In genomic region chr7:52270301-52270700, GRCh38 we compare ENCODE assay signal across 12 cellular contexts.
DNase-seq lines count a peak whose midpoint lies in the region; ATAC-seq and TF ChIP-seq lines count a peak whose summit lies in the region.
"Had no signal": no experiment of that assay in that cellular context is flagged by ENCODE, and none has a peak within 500 bp of the region (broad histone marks: within the 10 kb centered on the region; RNA-seq: fewer than 3 reads in every experiment).

No MANE protein-coding gene starts in this region.

- no peaks in the 10 kb centered on the region for H3F3A ChIP-seq in smooth muscle cell (ENCODE audit: low read depth)

- H3K9ac ChIP-seq in smooth muscle cell (ENCODE audit: low read depth) = no peak overlapping the region
- H3K9ac ChIP-seq: BLaER1 treated with 17β-estradiol and CSF1 and Interleukin-3, amounts not matched to agents 10 nM and 100 nM had no signal

- DNase-seq in right cardiac atrium (peak in 2 of 3 donors; percentile 21 to 28), Right ventricle myocardium superior (no peak), dermis blood vessel endothelial cell (peak; percentile 25), glomerular endothelial cell (ENCODE audit: extremely low read depth, low read depth, low spot score) (peak; percentile 29), smooth muscle cell (lab: John Stamatoyannopoulos, UW; ENCODE audit: unreplicated experiment) (no peak), NAMALWA (ENCODE audit: low spot score) (no peak), hypothalamus (lab: John Stamatoyannopoulos, UW) (no peak)
- no peak for DNase-seq in T-helper 2 cell treated with Interferon-gamma antibody and Interleukin-4, amounts not matched to agents 5 μg/mL and 100 μg/mL, for 36 hours (ENCODE audit: low spot score)
- DNase-seq: ACHN; CD4-positive, CD25-positive, alpha-beta regulatory T cell; H7 had no signal

- no peak overlapping the region for H3K27ac Mint-ChIP-seq in T-helper 2 cell treated with Interferon-gamma antibody and Interleukin-4, amounts not matched to agents 5 μg/mL and 100 μg/mL, for 36 hours
- H3K27ac Mint-ChIP-seq: CD4-positive, CD25-positive, alpha-beta regulatory T cell had no signal

- peak in 1 of 2 donors; percentile 69 for ATAC-seq in right cardiac atrium
- ATAC-seq in Right ventricle myocardium superior (ENCODE audit: poor library complexity) = no peak

- no peaks in the 10 kb centered on the region for H3K27me3 ChIP-seq in right cardiac atrium (ENCODE audit: control insufficient read depth, insufficient read depth)
- H3K27me3 ChIP-seq in smooth muscle cell (ENCODE audit: low read depth) = no peaks in the 10 kb centered on the region
- H3K27me3 ChIP-seq: BLaER1 treated with 17β-estradiol and CSF1 and Interleukin-3, amounts not matched to agents 10 nM and 100 nM had no signal

- peaks cover 15% of the 10 kb centered on the region for H3K9me3 Mint-ChIP-seq in T-helper 2 cell treated with Interferon-gamma antibody and Interleukin-4, amounts not matched to agents 5 μg/mL and 100 μg/mL, for 36 hours

- intact Hi-C loops in right cardiac atrium (cut with DNase I) = no loop called here
- intact Hi-C loops in Right ventricle myocardium superior (cut with DNase I) = no loop called here

- no peak overlapping the region for H3K4me3 ChIP-seq in right cardiac atrium (ENCODE audit: low read length)
- H3K4me3 ChIP-seq in smooth muscle cell = no peak overlapping the region
- H3K4me3 ChIP-seq: BLaER1 treated with 17β-estradiol and CSF1 and Interleukin-3, amounts not matched to agents 10 nM and 100 nM had no signal

- no peak overlapping the region for H3K27ac ChIP-seq in right cardiac atrium (ENCODE audit: low read length)
- H3K27ac ChIP-seq in smooth muscle cell (ENCODE audit: low read depth) = peak overlapping the region; percentile 51
- H3K27ac ChIP-seq: BLaER1 treated with 17β-estradiol and CSF1 and Interleukin-3, amounts not matched to agents 10 nM and 100 nM had no signal

- no peaks in the 10 kb centered on the region for H3K9me3 ChIP-seq in right cardiac atrium (ENCODE audit: control insufficient read depth, low read length)
- H3K9me3 ChIP-seq in smooth muscle cell (replicated peaks; ENCODE audit: low read depth) = no peaks in the 10 kb centered on the region

- WGBS in right cardiac atrium = 52% methylated on average over 3 of the region's 3 CpGs
- WGBS in smooth muscle cell (ENCODE audit: low lambda C conversion rate) = 73% methylated on average over 3 of the region's 3 CpGs

- H4K20me1 ChIP-seq in smooth muscle cell (ENCODE audit: low read depth) = no peaks in the 10 kb centered on the region
- H4K20me1 ChIP-seq: BLaER1 treated with 17β-estradiol and CSF1 and Interleukin-3, amounts not matched to agents 10 nM and 100 nM had no signal

- no peak overlapping the region for H2AFZ ChIP-seq in smooth muscle cell (ENCODE audit: low read depth)

- no peaks in the 10 kb centered on the region for H3K36me3 ChIP-seq in smooth muscle cell (ENCODE audit: low read depth)
- H3K36me3 ChIP-seq: BLaER1 treated with 17β-estradiol and CSF1 and Interleukin-3, amounts not matched to agents 10 nM and 100 nM had no signal

- H3K36me3 Mint-ChIP-seq in T-helper 2 cell treated with Interferon-gamma antibody and Interleukin-4, amounts not matched to agents 5 μg/mL and 100 μg/mL, for 36 hours (ENCODE audit: low read depth) = no peaks in the 10 kb centered on the region
- H3K36me3 Mint-ChIP-seq: CD4-positive, CD25-positive, alpha-beta regulatory T cell had no signal

- no peak for TF ChIP-seq CTCF in smooth muscle cell (IDR thresholded peaks at IDR 0.05; ENCODE audit: borderline replicate concordance, insufficient read depth, poor library complexity, severe bottlenecking)

- H3K27me3 Mint-ChIP-seq in T-helper 2 cell treated with Interferon-gamma antibody and Interleukin-4, amounts not matched to agents 5 μg/mL and 100 μg/mL, for 36 hours (ENCODE audit: low read depth) = no peaks in the 10 kb centered on the region
- H3K27me3 Mint-ChIP-seq: CD4-positive, CD25-positive, alpha-beta regulatory T cell had no signal

- H3K4me3 Mint-ChIP-seq in T-helper 2 cell treated with Interferon-gamma antibody and Interleukin-4, amounts not matched to agents 5 μg/mL and 100 μg/mL, for 36 hours = no peak overlapping the region
- H3K4me3 Mint-ChIP-seq: CD4-positive, CD25-positive, alpha-beta regulatory T cell had no signal

- no peak overlapping the region for H3K4me2 ChIP-seq in smooth muscle cell
- H3K4me2 ChIP-seq: BLaER1 treated with 17β-estradiol and CSF1 and Interleukin-3, amounts not matched to agents 10 nM and 100 nM had no signal

- H3K4me1 ChIP-seq in right cardiac atrium (ENCODE audit: control insufficient read depth, insufficient read depth, low read length) = no peaks in the 10 kb centered on the region
- peaks cover 3% of the 10 kb centered on the region for H3K4me1 ChIP-seq in smooth muscle cell (ENCODE audit: low read depth)
- H3K4me1 ChIP-seq: BLaER1 treated with 17β-estradiol and CSF1 and Interleukin-3, amounts not matched to agents 10 nM and 100 nM had no signal

- H3K4me1 Mint-ChIP-seq in T-helper 2 cell treated with Interferon-gamma antibody and Interleukin-4, amounts not matched to agents 5 μg/mL and 100 μg/mL, for 36 hours (ENCODE audit: low read depth) = no peaks in the 10 kb centered on the region
- H3K4me1 Mint-ChIP-seq: CD4-positive, CD25-positive, alpha-beta regulatory T cell had no signal

- H3K79me2 ChIP-seq in smooth muscle cell (ENCODE audit: low read depth) = no peaks in the 10 kb centered on the region

Comparison
In these comparisons a context has a peak if more than half of its experiments do, and no peak if none do; other contexts are left out.
1. DNase-seq: peak in right cardiac atrium (2 of 3), dermis blood vessel endothelial cell (single experiment) and glomerular endothelial cell (single experiment); none in Right ventricle myocardium superior (single experiment), smooth muscle cell (single experiment), T-helper 2 cell treated with Interferon-gamma antibody and Interleukin-4, amounts not matched to agents 5 μg/mL and 100 μg/mL, for 36 hours (single experiment), NAMALWA (single experiment) and hypothalamus (0 of 51).